1 cellular context compared by ENCODE assay signal in the genomic region with DNA sequence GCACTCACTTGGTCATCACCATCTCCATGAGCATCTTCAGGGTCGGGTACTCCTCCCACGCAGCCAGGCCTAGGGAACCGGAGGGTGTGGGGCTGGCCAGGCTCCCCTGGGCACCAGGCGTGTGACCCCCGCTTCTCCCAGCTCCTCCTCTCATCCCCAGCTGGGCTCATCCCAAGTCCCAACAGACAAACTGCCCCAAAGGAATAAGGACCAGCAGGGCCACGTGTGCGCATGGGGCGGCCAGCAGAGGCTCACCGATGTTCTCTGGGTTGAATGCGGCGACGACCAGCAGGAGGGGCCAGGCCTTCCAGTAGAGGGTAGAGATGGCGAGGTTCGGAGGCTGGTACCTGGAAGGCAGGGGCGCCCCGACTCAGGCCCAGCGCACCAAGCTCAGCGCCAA.
TF ChIP-seq lines count a peak whose summit lies in the region.

No MANE protein-coding gene starts in this region.

TF ChIP-seq in K562, 482 proteins besides CTCF, POLR2A, EP300 and RAD21:
- TF ChIP-seq POLR2G (IDR thresholded peaks at IDR 0.05; ENCODE audit: low read depth, low read length) (0 out of 2 replicates have a peak, but pooled peaks have one; percentile 20), BHLHE40 (IDR thresholded peaks at IDR 0.05; ENCODE audit: low read length) (no peak), ZNF212 (CRISPR knock-in tag; IDR thresholded peaks at IDR 0.05) (no peak), RBFOX2 (IDR thresholded peaks at IDR 0.05; ENCODE audit: low read depth, low read length) (0 out of 2 replicates have a peak, but pooled peaks have one; percentile 16), TOE1 (IDR thresholded peaks at IDR 0.05; ENCODE audit: borderline replicate concordance) (no peak), TOE1 (CRISPR knock-in tag; IDR thresholded peaks at IDR 0.05; ENCODE audit: borderline replicate concordance, low read depth) (no peak)
TF ChIP-seq in K562: peak in this region for 2.
